In genomic region chr15:96750361-96750760, GRCh38 we compare ENCODE assay signal across 1 cellular context.
TF ChIP-seq lines count a peak whose summit lies in the region.

No MANE protein-coding gene starts in this region.

TF ChIP-seq in K562, 482 proteins besides CTCF, POLR2A, EP300 and RAD21 (continued from another document):
- TF ChIP-seq MTF1 (CRISPR knock-in tag; IDR thresholded peaks at IDR 0.05; ENCODE audit: borderline replicate concordance): no peak
